In the genomic region with DNA sequence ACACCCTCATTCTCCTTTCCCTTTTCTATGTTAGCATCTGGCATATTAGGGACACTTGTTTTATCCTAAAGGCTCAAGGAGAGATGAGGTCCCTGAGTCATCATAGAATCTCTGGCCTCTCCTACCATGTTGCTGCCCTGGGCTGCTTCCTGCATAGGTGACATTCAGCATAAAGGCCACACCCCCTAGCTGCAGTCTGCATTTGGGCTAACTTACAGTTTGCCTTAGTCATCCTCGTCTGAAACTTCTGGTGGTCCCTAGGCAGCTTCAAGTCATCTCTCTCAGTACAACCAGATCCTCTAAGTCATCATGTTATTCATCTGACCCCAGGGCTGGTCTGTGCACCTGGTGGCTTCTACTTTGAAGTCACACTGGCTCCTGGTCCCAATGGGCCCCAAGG, we compare ENCODE assay signal across 26 cellular contexts.
"Had no signal": no experiment of that assay in that cellular context is flagged by ENCODE, and none has a peak within 500 bp of the region (broad histone marks: within the 10 kb centered on the region; RNA-seq: fewer than 3 reads in every experiment).

No MANE protein-coding gene starts in this region.

- H3K27me3 ChIP-seq: left lung, neutrophil, ovary, spleen, tibial nerve, uterus had no signal

- H3K9me3 Mint-ChIP-seq: activated B cell treated with CpG ODN at 0.5 μM for 24 hours; brain; dendritic cell treated with granulocyte-macrophage colony-stimulating factor and Interleukin-4, amounts not matched to agents 40 ng/mL and 50 ng/mL, for 4 days; immature natural killer cell; natural killer cell treated with Interleukin-12 subunit alpha and Interleukin-12 subunit beta and Interleukin-15 and Interleukin-18, amount 100 ng/mL, for 72 hours; stimulated activated naive CD8-positive, alpha-beta T cell treated with anti-CD3 and anti-CD28 coated beads, Interleukin-15, Interleukin-2, amounts not matched to agents 100 ng/mL and 50 ng/mL, for 24 hours; T-helper 1 cell treated with Interleukin-12 subunit alpha and Interleukin-12 subunit beta and Interleukin-4 antibody, amounts not matched to agents 30 μg/mL and 1 μg/mL, for 36 hours had no signal

- H3K36me3 Mint-ChIP-seq: brain; natural killer cell treated with Interleukin-12 subunit alpha and Interleukin-12 subunit beta and Interleukin-15 and Interleukin-18, amount 100 ng/mL, for 72 hours had no signal

- H3K4me3 ChIP-seq: left lung, lung, ovary, prostate gland, spleen, tibial nerve, uterus had no signal

- H3K4me1 ChIP-seq: left lung, prostate gland, spleen, tibial nerve, uterus had no signal

- H3K27me3 Mint-ChIP-seq: activated B cell treated with CpG ODN at 0.5 μM for 24 hours; dendritic cell treated with granulocyte-macrophage colony-stimulating factor and Interleukin-4, amounts not matched to agents 40 ng/mL and 50 ng/mL, for 4 days had no signal

- H3K9me3 ChIP-seq: left lung, neutrophil, ovary, prostate gland, spleen, tibial nerve, uterus had no signal

- DNase-seq: activated B cell treated with CpG ODN at 0.5 μM for 24 hours; activated CD4-positive, alpha-beta T cell treated with anti-CD3 and anti-CD28 coated beads for 36 hours; activated CD4-positive, alpha-beta T cell treated with anti-CD3 and anti-CD28 coated beads, Interleukin-2, amount 50 U/mL, for 4 hours; activated naive CD4-positive, alpha-beta T cell treated with Interleukin-2 at 50 U/mL for 16 hours; anterior cingulate cortex; effector CD4-positive, alpha-beta T cell; erythroblast; foreskin fibroblast; immature natural killer cell; kidney glomerular epithelial cell; left lung; midbrain; ovary; spleen; stimulated activated CD4-positive, alpha-beta T cell treated with anti-CD3 and anti-CD28 coated beads, Interleukin-4, amount 100 ng/mL, for 1 hour; T1000; uterus had no signal

- H3K4me3 Mint-ChIP-seq: activated B cell treated with CpG ODN at 0.5 μM for 24 hours; activated CD4-positive, alpha-beta T cell treated with anti-CD3 and anti-CD28 coated beads for 36 hours; brain; dendritic cell treated with granulocyte-macrophage colony-stimulating factor and Interleukin-4, amounts not matched to agents 40 ng/mL and 50 ng/mL, for 4 days; immature natural killer cell; natural killer cell treated with Interleukin-12 subunit alpha and Interleukin-12 subunit beta and Interleukin-15 and Interleukin-18, amount 100 ng/mL, for 72 hours; stimulated activated naive CD8-positive, alpha-beta T cell treated with anti-CD3 and anti-CD28 coated beads, Interleukin-15, Interleukin-2, amounts not matched to agents 100 ng/mL and 50 ng/mL, for 24 hours; T-helper 1 cell treated with Interleukin-12 subunit alpha and Interleukin-12 subunit beta and Interleukin-4 antibody, amounts not matched to agents 30 μg/mL and 1 μg/mL, for 36 hours had no signal

- H3K36me3 ChIP-seq: left lung, neutrophil, ovary, prostate gland, spleen, tibial nerve, uterus had no signal

- H3K27ac ChIP-seq: left lung, neutrophil, ovary, prostate gland, spleen, tibial nerve, uterus had no signal

- ATAC-seq: activated CD4-positive, alpha-beta T cell treated with anti-CD3 and anti-CD28 coated beads for 36 hours; left lung; natural killer cell treated with Interleukin-12 subunit alpha and Interleukin-12 subunit beta and Interleukin-15 and Interleukin-18, amount 100 ng/mL, for 72 hours had no signal

- H3K27ac Mint-ChIP-seq: activated B cell treated with CpG ODN at 0.5 μM for 24 hours; activated CD4-positive, alpha-beta T cell treated with anti-CD3 and anti-CD28 coated beads for 36 hours; brain; dendritic cell treated with granulocyte-macrophage colony-stimulating factor and Interleukin-4, amounts not matched to agents 40 ng/mL and 50 ng/mL, for 4 days; immature natural killer cell; natural killer cell treated with Interleukin-12 subunit alpha and Interleukin-12 subunit beta and Interleukin-15 and Interleukin-18, amount 100 ng/mL, for 72 hours; stimulated activated naive CD8-positive, alpha-beta T cell treated with anti-CD3 and anti-CD28 coated beads, Interleukin-15, Interleukin-2, amounts not matched to agents 100 ng/mL and 50 ng/mL, for 24 hours; T-helper 1 cell treated with Interleukin-12 subunit alpha and Interleukin-12 subunit beta and Interleukin-4 antibody, amounts not matched to agents 30 μg/mL and 1 μg/mL, for 36 hours had no signal

- H3K4me1 Mint-ChIP-seq: activated B cell treated with CpG ODN at 0.5 μM for 24 hours; activated CD4-positive, alpha-beta T cell treated with anti-CD3 and anti-CD28 coated beads for 36 hours; brain; immature natural killer cell had no signal
